ENCODE assay signal across 10 cellular contexts in the genomic region with DNA sequence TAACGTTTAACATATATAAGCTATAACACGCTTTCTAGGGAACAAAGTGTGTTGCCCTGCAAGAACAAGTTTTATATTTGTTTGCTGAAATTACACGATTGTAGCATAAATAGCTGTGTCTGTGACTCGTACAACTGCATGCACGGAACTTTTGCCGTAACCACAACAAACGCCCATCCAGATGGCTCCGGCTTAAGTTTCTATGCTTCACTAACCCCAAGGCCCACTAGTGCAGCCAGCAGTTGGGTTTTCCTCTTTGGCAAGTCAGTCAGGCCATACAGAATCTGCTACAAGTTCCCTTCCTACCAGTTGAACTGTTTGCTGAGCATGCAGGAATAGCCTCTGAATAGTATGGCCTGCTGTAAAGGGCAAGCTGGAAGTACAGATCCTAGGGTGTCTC. TPM values are rescaled to one million over a fixed set of nuclear protein-coding genes. Genes with fewer than 3 reads are reported as not detected.
DNase-seq lines count a peak whose midpoint lies in the region; ATAC-seq and TF ChIP-seq lines count a peak whose summit lies in the region.
"Had no signal": no experiment of that assay in that cellular context is flagged by ENCODE, and none has a peak within 500 bp of the region (broad histone marks: within the 10 kb centered on the region; RNA-seq: fewer than 3 reads in every experiment).

No MANE protein-coding gene starts in this region.

- H3K36me3 Mint-ChIP-seq in progenitor cell of endocrine pancreas (ENCODE audit: insufficient read depth) = peaks cover 33% of the 10 kb centered on the region
- H3K36me3 Mint-ChIP-seq in activated CD4-positive, alpha-beta memory T cell treated with anti-CD3 and anti-CD28 coated beads for 36 hours = no peaks in the 10 kb centered on the region

- H4K5ac ChIP-seq in IMR-90 (ENCODE audit: low read depth, low read length) = no peak overlapping the region

- H3K79me1 ChIP-seq in IMR-90 (ENCODE audit: low read depth in 1 of 2, low read length in 2 of 2) = peaks cover 31 to 70% of the 10 kb centered on the region in 2 experiments

- peak overlapping the region; percentile 78; the same call in 1 of the 2 replicates for H3K23ac ChIP-seq in IMR-90 (ENCODE audit: low read depth, low read length)

- POLR2A ChIA-PET in IMR-90 (lab: Charles Lee; ENCODE audit: unreplicated experiment) = interaction anchor here (1.9 kb wide), 1 partner anchor 12 kb away, joined by 6 read pairs; a partner anchor contains a TSS
- POLR2A ChIA-PET in activated CD4-positive, alpha-beta memory T cell treated with anti-CD3 and anti-CD28 coated beads for 36 hours (lab: Charles Lee) = no interaction called here

- no peak for TF ChIP-seq CTCF in IMR-90 (conservative IDR thresholded peaks at IDR 0.05; ENCODE audit: low read depth, low read length)
- TF ChIP-seq CTCF in progenitor cell of endocrine pancreas (IDR thresholded peaks at IDR 0.05; ENCODE audit: unreplicated experiment) = no peak

- 0 out of 2 replicates have a peak overlapping the region, but pooled peaks have one; percentile 17 for H2BK120ac ChIP-seq in IMR-90 (ENCODE audit: low read depth, low read length)

- 0 out of 2 replicates have a peak overlapping the region, but pooled peaks have one; percentile 0 for H2AK5ac ChIP-seq in IMR-90 (ENCODE audit: low read depth, low read length)

- H3K9me3 ChIP-seq in IMR-90 (ENCODE audit: control insufficient read depth, insufficient read depth, low read length) = no peaks in the 10 kb centered on the region
- H3K9me3 ChIP-seq in ectodermal cell (ENCODE audit: control insufficient read depth, low read length) = no peaks in the 10 kb centered on the region
- H3K9me3 ChIP-seq in stomach smooth muscle (ENCODE audit: control insufficient read depth in 2 of 2, low read length in 2 of 2) = no peaks in the 10 kb centered on the region

- H3K4me1 ChIP-seq in IMR-90 (ENCODE audit: control insufficient read depth, insufficient read depth, low read length) (peaks cover 17% of the 10 kb centered on the region), ectodermal cell (ENCODE audit: control insufficient read depth, insufficient read depth, low read length) (peaks cover 15% of the 10 kb centered on the region), stomach smooth muscle (ENCODE audit: control insufficient read depth, insufficient read depth, low read length) (peaks cover 24% of the 10 kb centered on the region)

- H3K4me3 ChIP-seq in IMR-90 (ENCODE audit: insufficient read depth, low read depth, low read length) (no peak overlapping the region), ectodermal cell (ENCODE audit: insufficient read depth, low read depth, low read length) (no peak overlapping the region), stomach smooth muscle (ENCODE audit: low read length in 2 of 2) (peak overlapping the region; percentile 9 to 52)

- H3K18ac ChIP-seq in IMR-90 (ENCODE audit: low read depth, low read length) = no peak overlapping the region

- H3K4ac ChIP-seq in IMR-90 (ENCODE audit: low read depth, low read length) = peak overlapping the region; percentile 45

- CTCF ChIA-PET in IMR-90 (lab: Yijun Ruan, JAX) = interaction anchor here (0.6 to 1.0 kb wide), 2 partner anchors 11 to 104 kb away, joined by 3 read pairs; no protein-coding TSS in a partner anchor
- CTCF ChIA-PET in activated CD4-positive, alpha-beta memory T cell treated with anti-CD3 and anti-CD28 coated beads for 36 hours (lab: Charles Lee) = interaction anchor here (1.9 kb wide), 1 partner anchor 76 kb away, joined by 4 read pairs; no protein-coding TSS in a partner anchor

- peak overlapping the region; percentile 16; the same call in 1 of the 2 replicates for H2BK20ac ChIP-seq in IMR-90 (ENCODE audit: low read depth, low read length)

- H3K14ac ChIP-seq in IMR-90 (replicated peaks; ENCODE audit: low read depth, low read length) = peak overlapping the region; percentile 85

- H2BK5ac ChIP-seq in IMR-90 (ENCODE audit: low read depth, low read length, poor library complexity, severe bottlenecking) = peak overlapping the region; percentile 24

- no peaks in the 10 kb centered on the region for H3K9me3 Mint-ChIP-seq in progenitor cell of endocrine pancreas (ENCODE audit: low read depth)
- H3K9me3 Mint-ChIP-seq in activated CD4-positive, alpha-beta memory T cell treated with anti-CD3 and anti-CD28 coated beads for 36 hours = no peaks in the 10 kb centered on the region

- in situ Hi-C loops in IMR-90 (cut with MboI; ENCODE audit: low sequenced_read_pairs) = no loop called here

- H3K4me1 Mint-ChIP-seq in progenitor cell of endocrine pancreas (ENCODE audit: low read depth) = peaks cover 15% of the 10 kb centered on the region
- no peaks in the 10 kb centered on the region for H3K4me1 Mint-ChIP-seq in activated CD4-positive, alpha-beta memory T cell treated with anti-CD3 and anti-CD28 coated beads for 36 hours (ENCODE audit: low read depth)

- WGBS in IMR-90 (ENCODE audit: extremely low coverage in 2 of 2, insufficient read length in 1 of 2), 2 experiments = 56% methylated on average over 2 of the region's 8 CpGs; no CpG with 5 or more reads in 1 of the 2 experiments
- whole genome bisulfite sequencing in ectodermal cell, 2 experiments = 90 to 91% methylated on average over 7 to 8 of the region's 8 CpGs

- DNase-seq in IMR-90 (peak; percentile 77), progenitor cell of endocrine pancreas (ENCODE audit: low spot score, unreplicated experiment) (no peak)
- no peak for DNase-seq in activated CD4-positive, alpha-beta memory T cell treated with anti-CD3 and anti-CD28 coated beads for 36 hours
- no peak for DNase-seq in NK-92 treated with Interleukin-12 subunit alpha and Interleukin-12 subunit beta, amount 100 ng/mL, for 24 hours (lab: John Stamatoyannopoulos, UW)
- DNase-seq: aorta, MM.1S, T-helper 2 cell had no signal

- H4K20me1 ChIP-seq in IMR-90 (ENCODE audit: insufficient read depth, low read length) = peaks cover 15% of the 10 kb centered on the region

- H2BK15ac ChIP-seq in IMR-90 (ENCODE audit: low read depth, low read length) = no peak overlapping the region

- dilution Hi-C loops in IMR-90 (cut with HindIII; ENCODE audit: low sequenced_read_pairs, unreplicated experiment) = no loop called here

- H2AFZ ChIP-seq in IMR-90 (replicated peaks; ENCODE audit: low read length, poor library complexity) = no peak overlapping the region

- peaks cover 15% of the 10 kb centered on the region; the same call in 1 of the 2 replicates for H3K9me1 ChIP-seq in IMR-90 (ENCODE audit: insufficient read depth, low read length)

- no peak overlapping the region; the same call in 1 of the 2 replicates for H4K91ac ChIP-seq in IMR-90 (ENCODE audit: insufficient read depth, low read depth, low read length)

- H3K27ac ChIP-seq in IMR-90 (ENCODE audit: insufficient read depth, low read length) (peak overlapping the region; percentile 35; the same call in 1 of the 2 replicates), ectodermal cell (ENCODE audit: insufficient read depth, low read depth, low read length, poor library complexity, severe bottlenecking) (peak overlapping the region; percentile 98), stomach smooth muscle (ENCODE audit: low read length) (no peak overlapping the region)

- no peak overlapping the region for H3K4me3 Mint-ChIP-seq in progenitor cell of endocrine pancreas (ENCODE audit: low read depth)
- H3K4me3 Mint-ChIP-seq in activated CD4-positive, alpha-beta memory T cell treated with anti-CD3 and anti-CD28 coated beads for 36 hours = no peak overlapping the region

- ATAC-seq in GM21390 (IDR thresholded peaks at IDR 0.05; ENCODE audit: unreplicated experiment) (peak; percentile 45), IMR-90 (ENCODE audit: low read depth) (no peak)

- intact Hi-C loops in IMR-90 (cut with micrococcal nuclease) = no loop called here
- intact Hi-C loops in activated CD4-positive, alpha-beta memory T cell treated with anti-CD3 and anti-CD28 coated beads for 36 hours (cut with micrococcal nuclease) = no loop called here

- no peak overlapping the region for H3K9ac ChIP-seq in IMR-90 (ENCODE audit: low read depth, low read length)
- H3K9ac ChIP-seq in stomach smooth muscle (ENCODE audit: low read length in 2 of 2) = no peak overlapping the region

- no peak overlapping the region for H2AK9ac ChIP-seq in IMR-90 (replicated peaks; ENCODE audit: low read depth, low read length, poor library complexity)

- H3K4me2 ChIP-seq in IMR-90 (ENCODE audit: low read depth, low read length) = no peak overlapping the region

- H3K27me3 ChIP-seq in IMR-90 (ENCODE audit: control insufficient read depth, insufficient read depth, low read length) (no peaks in the 10 kb centered on the region), ectodermal cell (ENCODE audit: control insufficient read depth, insufficient read depth, low read length, poor library complexity, severe bottlenecking) (no peaks in the 10 kb centered on the region), stomach smooth muscle (ENCODE audit: control insufficient read depth in 1 of 2, insufficient read depth in 2 of 2, low read length in 2 of 2) (no peaks in the 10 kb centered on the region)

- BruUV-seq in IMR-90 (replicated peaks; lab: Mats Ljungman, UMichigan) = no TSS peak

- no peak overlapping the region for H3K27ac Mint-ChIP-seq in progenitor cell of endocrine pancreas
- H3K27ac Mint-ChIP-seq in activated CD4-positive, alpha-beta memory T cell treated with anti-CD3 and anti-CD28 coated beads for 36 hours = no peak overlapping the region

- H3K27me3 Mint-ChIP-seq in progenitor cell of endocrine pancreas = no peaks in the 10 kb centered on the region
- H3K27me3 Mint-ChIP-seq in activated CD4-positive, alpha-beta memory T cell treated with anti-CD3 and anti-CD28 coated beads for 36 hours = peaks cover 7% of the 10 kb centered on the region

- no peak for TF ChIP-seq RAD21 in IMR-90 (IDR thresholded peaks at IDR 0.05; ENCODE audit: low read length)

- TF ChIP-seq POLR2A in IMR-90 (IDR thresholded peaks at IDR 0.05; ENCODE audit: low read depth, low read length) = no peak

- peak overlapping the region in 1 of 2 experiments; percentile 57; a peak in 2 of 4 replicates for H4K8ac ChIP-seq in IMR-90 (ENCODE audit: low read depth in 2 of 2, low read length in 2 of 2)

- H3K36me3 ChIP-seq in IMR-90 (ENCODE audit: control insufficient read depth, insufficient read depth, low read length) (peaks cover 9% of the 10 kb centered on the region), ectodermal cell (ENCODE audit: control insufficient read depth, insufficient read depth, low read length) (peaks cover 9% of the 10 kb centered on the region), stomach smooth muscle (ENCODE audit: control insufficient read depth in 2 of 2, insufficient read depth in 2 of 2, low read length in 2 of 2) (no peaks in the 10 kb centered on the region)

- peak overlapping the region; percentile 19; the same call in 1 of the 2 replicates for H3K56ac ChIP-seq in IMR-90 (ENCODE audit: extremely low read depth, insufficient read depth, low read length)

RNA-seq across cellular contexts. Expression of a gene that starts 12.1 kb away (rescaled TPM):
- total RNA-seq in IMR-90 (2012; rRNA removed) = 156 and 157 TPM in 2 replicates
- polyA plus RNA-seq in IMR-90 (2012; rRNA removed) = 160 and 179 TPM in 2 replicates
- 69.1 and 124 TPM in 2 replicates for polyA plus RNA-seq in IMR-90 (2012; cell fraction: cytosol; rRNA removed)
- polyA plus RNA-seq in IMR-90 (2012; cell fraction: nucleus; rRNA removed; ENCODE audit: low replicate concordance) = 38.8 and 115 TPM in 2 replicates
- 250 TPM for polyA plus RNA-seq in ectodermal cell (2013, experiment 1 of 4)
- polyA plus RNA-seq in ectodermal cell (2013, experiment 2 of 4) = 239 TPM
- polyA plus RNA-seq in ectodermal cell (2013, experiment 3 of 4) = 244 TPM
- polyA plus RNA-seq in ectodermal cell (2013, experiment 4 of 4) = 247 TPM
- total RNA-seq in progenitor cell of endocrine pancreas = 90.0 and 96.1 TPM in 2 replicates
- under 1 TPM; 0.33 to 0.41 TPM for total RNA-seq in activated CD4-positive, alpha-beta memory T cell treated with anti-CD3 and anti-CD28 coated beads for 36 hours

Comparison
In these comparisons a context has a peak if more than half of its experiments do, and no peak if none do; other contexts are left out.
1. H3K4me3 ChIP-seq: peak in stomach smooth muscle (2 of 2); none in IMR-90 (single experiment) and ectodermal cell (single experiment).
2. RNA of a gene that starts 12.1 kb away (total RNA-seq): 156 to 157 TPM in IMR-90 and 90.0 to 96.1 TPM in progenitor cell of endocrine pancreas; 0.33 to 0.41 TPM in activated CD4-positive, alpha-beta memory T cell treated with anti-CD3 and anti-CD28 coated beads for 36 hours; every median in the first group is over 10 times any median in the second.